In genomic region chr15:52546031-52546751, GRCh38 we compare ENCODE assay signal across 13 cellular contexts. TPM values are rescaled to one million over a fixed set of nuclear protein-coding genes. Genes with fewer than 3 reads are reported as not detected.
DNase-seq lines count a peak whose midpoint lies in the region; ATAC-seq and TF ChIP-seq lines count a peak whose summit lies in the region.
"Had no signal": no experiment of that assay in that cellular context is flagged by ENCODE, and none has a peak within 500 bp of the region (broad histone marks: within the 10 kb centered on the region; RNA-seq: fewer than 3 reads in every experiment).

No MANE protein-coding gene starts in this region.

- H3K9me3 ChIP-seq in upper lobe of left lung: peaks cover 0 to 5% (median 0%) of the 10 kb centered on the region in 4 donors
- no peaks in the 10 kb centered on the region for H3K9me3 ChIP-seq in transverse colon
- H3K9me3 ChIP-seq: thyroid gland had no signal

- WGBS in upper lobe of left lung, 2 donors: 94 to 100% methylated on average over 1 to 5 of the region's 5 CpGs
- WGBS in transverse colon (ENCODE audit: low coverage in 1 of 2), 2 donors: 98% methylated on average over 5 of the region's 5 CpGs; no CpG with 5 or more reads in 1 of the 2 donors

- DNase-seq in Calu3 (no peak), memory B cell (ENCODE audit: low spot score in 2 of 2) (no peak), epidermal melanocyte (ENCODE audit: insufficient read length, low spot score) (no peak), upper lobe of left lung (no peak), transverse colon (no peak)
- DNase-seq in activated CD8-positive, alpha-beta T cell treated with anti-CD3 and anti-CD28 coated beads, Interleukin-2, amount 10 ng/mL, durations not matched to agents 7 days and 5 days: peak; percentile 58
- DNase-seq: cerebellar nuclear complex, NCI-H187, NCI-H524 treated with DMSO at 0.1 percent for 48 hours, SJCRH30, thyroid gland had no signal

- no peaks in the 10 kb centered on the region for H3K4me1 ChIP-seq in upper lobe of left lung
- no peaks in the 10 kb centered on the region for H3K4me1 ChIP-seq in transverse colon
- H3K4me1 ChIP-seq: SJCRH30 had no signal

- TF ChIP-seq CTCF in Calu3 (IDR thresholded peaks at IDR 0.05; ENCODE audit: unreplicated experiment) (no peak), upper lobe of left lung (IDR thresholded peaks at IDR 0.05) (no peak), transverse colon (IDR thresholded peaks at IDR 0.05) (no peak)

- intact Hi-C loops in Calu3 (cut with micrococcal nuclease; ENCODE audit: unreplicated experiment) (no loop called here), transverse colon (cut with DNase I; ENCODE audit: low total_unique reads) (no loop called here)

- no peaks in the 10 kb centered on the region for H3K9me3 Mint-ChIP-seq in Calu3 (ENCODE audit: low read depth, unreplicated experiment)
- H3K9me3 Mint-ChIP-seq in activated CD8-positive, alpha-beta T cell treated with anti-CD3 and anti-CD28 coated beads, Interleukin-2, amount 10 ng/mL, durations not matched to agents 7 days and 5 days (ENCODE audit: insufficient read depth): peaks cover 11% of the 10 kb centered on the region
- H3K9me3 Mint-ChIP-seq in memory B cell: peaks cover 2% of the 10 kb centered on the region

- H3K36me3 ChIP-seq in upper lobe of left lung (peaks cover 0 to 57% (median 21%) of the 10 kb centered on the region in 4 donors), transverse colon (peaks cover 0 to 16% (median 6%) of the 10 kb centered on the region in 4 donors)

- H3K27me3 Mint-ChIP-seq in Calu3 (ENCODE audit: unreplicated experiment): no peaks in the 10 kb centered on the region
- H3K27me3 Mint-ChIP-seq in activated CD8-positive, alpha-beta T cell treated with anti-CD3 and anti-CD28 coated beads, Interleukin-2, amount 10 ng/mL, durations not matched to agents 7 days and 5 days (ENCODE audit: low read depth): peaks cover 7% of the 10 kb centered on the region
- H3K27me3 Mint-ChIP-seq in memory B cell: no peaks in the 10 kb centered on the region

- CTCF ChIA-PET in Calu3 (lab: Charles Lee): no interaction called here
- CTCF ChIA-PET in activated CD8-positive, alpha-beta T cell treated with anti-CD3 and anti-CD28 coated beads, Interleukin-2, amount 10 ng/mL, durations not matched to agents 7 days and 5 days (lab: Charles Lee): interaction anchor here (1.0 kb wide), 1 partner anchor 188 kb away, joined by 3 read pairs; no protein-coding TSS in a partner anchor

- POLR2A ChIA-PET in activated CD8-positive, alpha-beta T cell treated with anti-CD3 and anti-CD28 coated beads, Interleukin-2, amount 10 ng/mL, durations not matched to agents 7 days and 5 days (lab: Charles Lee): interaction anchor here (0.9 to 1.2 kb wide), 2 partner anchors 11 to 26 kb away, joined by 3 to 4 read pairs; no protein-coding TSS in a partner anchor

- H3K27me3 ChIP-seq in upper lobe of left lung (no peaks in the 10 kb centered on the region), transverse colon (no peaks in the 10 kb centered on the region)
- H3K27me3 ChIP-seq: SJCRH30, thyroid gland had no signal

- peak; percentile 59 for ATAC-seq in activated CD8-positive, alpha-beta T cell treated with anti-CD3 and anti-CD28 coated beads, Interleukin-2, amount 10 ng/mL, durations not matched to agents 7 days and 5 days
- ATAC-seq in memory B cell (ENCODE audit: low read depth) (no peak), upper lobe of left lung (ENCODE audit: low FRiP score in 2 of 2) (no peak)

- H3K27ac ChIP-seq in upper lobe of left lung (no peak overlapping the region), transverse colon (no peak overlapping the region)
- H3K27ac ChIP-seq: C4-2B, SJCRH30, thyroid gland had no signal

- no TSS peak for BruUV-seq in Calu3 (replicated peaks; lab: Mats Ljungman, UMichigan)

- H3K4me3 Mint-ChIP-seq in Calu3 (ENCODE audit: low read depth, unreplicated experiment) (no peak overlapping the region), memory B cell (no peak overlapping the region)
- no peak overlapping the region for H3K4me3 Mint-ChIP-seq in activated CD8-positive, alpha-beta T cell treated with anti-CD3 and anti-CD28 coated beads, Interleukin-2, amount 10 ng/mL, durations not matched to agents 7 days and 5 days

- in situ Hi-C loops in transverse colon (cut with MboI; ENCODE audit: low pct_ligation_motif_present in 1 of 4, low pct_unique_long_range_greater_than_20kb in 1 of 4, low sequenced_read_pairs in 3 of 4): no loop called here

- peak; percentile 35 for TF ChIP-seq POLR2A in GM19193 (IDR thresholded peaks at IDR 0.05; ENCODE audit: extremely low read depth, insufficient read depth, insufficient read length)
- no peak for TF ChIP-seq POLR2A in upper lobe of left lung (IDR thresholded peaks at IDR 0.05)
- TF ChIP-seq POLR2A in transverse colon (IDR thresholded peaks at IDR 0.05): no peak

- H3K4me1 Mint-ChIP-seq in Calu3 (ENCODE audit: low read depth, unreplicated experiment) (no peaks in the 10 kb centered on the region), memory B cell (no peaks in the 10 kb centered on the region)
- peaks cover 21% of the 10 kb centered on the region for H3K4me1 Mint-ChIP-seq in activated CD8-positive, alpha-beta T cell treated with anti-CD3 and anti-CD28 coated beads, Interleukin-2, amount 10 ng/mL, durations not matched to agents 7 days and 5 days (ENCODE audit: low read depth)

- no peak overlapping the region for H3K4me3 ChIP-seq in upper lobe of left lung
- no peak overlapping the region for H3K4me3 ChIP-seq in transverse colon
- H3K4me3 ChIP-seq: SJCRH30, thyroid gland had no signal

- peaks cover 15% of the 10 kb centered on the region for H3K36me3 Mint-ChIP-seq in Calu3 (ENCODE audit: insufficient read depth, unreplicated experiment)
- H3K36me3 Mint-ChIP-seq in activated CD8-positive, alpha-beta T cell treated with anti-CD3 and anti-CD28 coated beads, Interleukin-2, amount 10 ng/mL, durations not matched to agents 7 days and 5 days (ENCODE audit: low read depth): peaks cover 55% of the 10 kb centered on the region
- H3K36me3 Mint-ChIP-seq in memory B cell: peaks cover 36% of the 10 kb centered on the region

- H3K27ac Mint-ChIP-seq in Calu3 (ENCODE audit: unreplicated experiment): peak overlapping the region; percentile 31
- H3K27ac Mint-ChIP-seq in activated CD8-positive, alpha-beta T cell treated with anti-CD3 and anti-CD28 coated beads, Interleukin-2, amount 10 ng/mL, durations not matched to agents 7 days and 5 days: peak overlapping the region; percentile 82
- peak overlapping the region; percentile 8 for H3K27ac Mint-ChIP-seq in memory B cell

- TF ChIP-seq EP300 in upper lobe of left lung (IDR thresholded peaks at IDR 0.05) (no peak), transverse colon (IDR thresholded peaks at IDR 0.05; ENCODE audit: low read depth) (no peak)

RNA-seq across cellular contexts. Expression of gene MYO5A, which starts 17.5 kb away (rescaled TPM):
- total RNA-seq in Calu3 (2022): 5.1 and 6.1 TPM in 2 replicates
- total RNA-seq in activated CD8-positive, alpha-beta T cell treated with anti-CD3 and anti-CD28 coated beads, Interleukin-2, amount 10 ng/mL, durations not matched to agents 7 days and 5 days: 10 to 100 TPM; 34.8 to 37.4 TPM
- total RNA-seq in upper lobe of left lung: 10 to 100 TPM; 24.8 to 76.5 (median 35.5) TPM
- 100 to 1,000 TPM in 1 of 4 donors, 10 to 100 TPM in 3; 10.9 to 151 (median 17.0) TPM for total RNA-seq in transverse colon

RNA-seq across cellular contexts. Expression of gene ARPP19, which starts 22.6 kb away (rescaled TPM):
- total RNA-seq in Calu3 (2022): 145 and 155 TPM in 2 replicates
- total RNA-seq in activated CD8-positive, alpha-beta T cell treated with anti-CD3 and anti-CD28 coated beads, Interleukin-2, amount 10 ng/mL, durations not matched to agents 7 days and 5 days: 100 to 1,000 TPM; 182 to 201 TPM
- total RNA-seq in upper lobe of left lung: 100 to 1,000 TPM in 4 of 6 donors, 10 to 100 TPM in 2; 29.3 to 159 (median 139) TPM
- 10 to 100 TPM; 33.8 to 92.4 (median 55.4) TPM for total RNA-seq in transverse colon

Comparison
In these comparisons a context has a peak if more than half of its experiments do, and no peak if none do; other contexts are left out.
1. H3K27ac Mint-ChIP-seq: peak in every context shown above with its lines; median percentile 82 in activated CD8-positive, alpha-beta T cell treated with anti-CD3 and anti-CD28 coated beads, Interleukin-2, amount 10 ng/mL, durations not matched to agents 7 days and 5 days; 31 in Calu3; 8 in memory B cell.